Comparison of ENCODE assay signal across 1 cellular context in the genomic region with DNA sequence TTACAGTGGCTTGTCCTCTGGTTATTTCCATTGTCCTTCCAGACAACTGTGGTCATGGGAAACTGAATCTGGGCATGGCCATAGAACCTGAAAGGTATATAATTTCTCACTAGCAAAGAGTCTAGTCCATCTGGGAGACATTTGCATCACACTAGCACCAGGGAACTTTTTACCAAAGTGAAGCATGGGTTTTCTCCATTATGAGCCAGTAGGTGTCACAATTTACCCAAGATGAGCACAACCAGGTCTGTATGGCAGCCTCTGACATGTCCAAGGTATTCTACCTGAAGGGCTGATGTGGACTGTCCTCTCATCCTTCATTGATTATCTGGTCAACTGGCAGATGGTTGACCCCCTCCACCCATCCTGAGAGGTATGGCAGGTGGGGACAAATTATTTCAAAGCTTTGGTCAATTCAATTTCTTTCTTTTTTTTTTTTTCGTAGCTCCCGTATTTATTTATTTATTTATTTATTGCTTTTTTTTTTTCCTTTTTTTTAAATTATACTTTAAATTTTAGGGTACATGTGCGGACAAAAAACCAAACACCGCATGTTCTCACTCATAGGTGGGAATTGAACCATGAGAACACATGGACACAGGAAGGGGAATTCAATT.
TF ChIP-seq lines count a peak whose summit lies in the region.

No MANE protein-coding gene starts in this region.

TF ChIP-seq in H1, 55 proteins besides CTCF, POLR2A, EP300 and RAD21:
- TF ChIP-seq POLR2AphosphoS5 (IDR thresholded peaks at IDR 0.05; ENCODE audit: low read depth, low read length) (no peak), CBX8 (IDR thresholded peaks at IDR 0.05; ENCODE audit: borderline replicate concordance, low read depth, low read length) (no peak), GTF2F1 (IDR thresholded peaks at IDR 0.05; ENCODE audit: borderline replicate concordance, low read depth, low read length) (no peak), YY1 (IDR thresholded peaks at IDR 0.05; ENCODE audit: low read depth, low read length) (peak; percentile 35; the same call in 1 of the 2 replicates)
TF ChIP-seq in H1: peak in this region for 1.
